16 cellular contexts compared by ENCODE assay signal in genomic region chr13:48258002-48258401, GRCh38.
"Had no signal": no experiment of that assay in that cellular context is flagged by ENCODE, and none has a peak within 500 bp of the region (broad histone marks: within the 10 kb centered on the region; RNA-seq: fewer than 3 reads in every experiment).

No MANE protein-coding gene starts in this region.

- H3K9me3 Mint-ChIP-seq: activated CD8-positive, alpha-beta T cell treated with anti-CD3 and anti-CD28 coated beads for 36 hours; activated T-helper 1 cell treated with anti-CD3 and anti-CD28 coated beads, Interleukin-12 subunit alpha, Interleukin-12 subunit beta, Interleukin-2, Interleukin-4 antibody, amounts not matched to agents 30 ng/mL and 10 ng/mL and 1 ng/mL, durations not matched to agents 14 hours and 24 hours and 36 hours; effector memory CD8-positive, alpha-beta T cell; immature natural killer cell; neural progenitor cell had no signal

- H3K36me3 ChIP-seq: uterus, WERI-Rb-1 had no signal

- H3K27ac Mint-ChIP-seq: activated CD4-positive, alpha-beta T cell treated with anti-CD3 and anti-CD28 coated beads for 36 hours; activated T-helper 1 cell treated with anti-CD3 and anti-CD28 coated beads, Interleukin-12 subunit alpha, Interleukin-12 subunit beta, Interleukin-2, Interleukin-4 antibody, amounts not matched to agents 30 ng/mL and 10 ng/mL and 1 ng/mL, durations not matched to agents 14 hours and 24 hours and 36 hours; neural progenitor cell had no signal

- H3K4me1 Mint-ChIP-seq: neural progenitor cell had no signal

- H3K4me1 ChIP-seq: neural progenitor cell, uterus had no signal

- ATAC-seq: activated CD8-positive, alpha-beta T cell treated with anti-CD3 and anti-CD28 coated beads for 36 hours; effector memory CD8-positive, alpha-beta T cell; left ventricle myocardium superior; right cardiac atrium had no signal

- H3K9me3 ChIP-seq: uterus had no signal

- H3K27ac ChIP-seq: brain microvascular endothelial cell, neural progenitor cell, uterus, WERI-Rb-1 had no signal

- H3K27me3 Mint-ChIP-seq: activated CD4-positive, alpha-beta T cell treated with anti-CD3 and anti-CD28 coated beads for 36 hours; activated CD8-positive, alpha-beta T cell treated with anti-CD3 and anti-CD28 coated beads for 36 hours; effector memory CD8-positive, alpha-beta T cell had no signal

- H3K27me3 ChIP-seq: brain microvascular endothelial cell, neural progenitor cell, uterus had no signal

- DNase-seq: activated CD4-positive, alpha-beta T cell treated with anti-CD3 and anti-CD28 coated beads for 36 hours; activated CD8-positive, alpha-beta memory T cell treated with anti-CD3 and anti-CD28 coated beads, Interleukin-2, amount 50 U/mL, for 4 hours; activated CD8-positive, alpha-beta T cell treated with anti-CD3 and anti-CD28 coated beads for 36 hours; activated naive CD4-positive, alpha-beta T cell treated with Interleukin-2 at 50 U/mL for 16 hours; amniotic stem cell; brain microvascular endothelial cell; effector memory CD8-positive, alpha-beta T cell; immature natural killer cell; left ventricle myocardium superior; posterior cingulate gyrus; small intestine; uterus; WERI-Rb-1 had no signal

- H3K4me3 ChIP-seq: neural progenitor cell, uterus had no signal

- H3K4me3 Mint-ChIP-seq: activated CD4-positive, alpha-beta T cell treated with anti-CD3 and anti-CD28 coated beads for 36 hours; activated CD8-positive, alpha-beta T cell treated with anti-CD3 and anti-CD28 coated beads for 36 hours; activated T-helper 1 cell treated with anti-CD3 and anti-CD28 coated beads, Interleukin-12 subunit alpha, Interleukin-12 subunit beta, Interleukin-2, Interleukin-4 antibody, amounts not matched to agents 30 ng/mL and 10 ng/mL and 1 ng/mL, durations not matched to agents 14 hours and 24 hours and 36 hours; effector memory CD8-positive, alpha-beta T cell; immature natural killer cell; neural progenitor cell had no signal
